In genomic region chr16:89037261-89038152, GRCh38 we compare ENCODE assay signal across 8 cellular contexts. TPM values are rescaled to one million over a fixed set of nuclear protein-coding genes. Genes with fewer than 3 reads are reported as not detected.
DNase-seq lines count a peak whose midpoint lies in the region; ATAC-seq and TF ChIP-seq lines count a peak whose summit lies in the region.

No MANE protein-coding gene starts in this region.

- H3K27ac Mint-ChIP-seq in activated naive CD8-positive, alpha-beta T cell treated with anti-CD3 and anti-CD28 coated beads, Interleukin-2, amount 10 ng/mL, durations not matched to agents 7 days and 5 days, result no peak overlapping the region
- peak overlapping the region in 1 of 7 donors; percentile 22 for H3K27ac Mint-ChIP-seq in CD14-positive monocyte

- no peak overlapping the region for H3K4me3 Mint-ChIP-seq in activated naive CD8-positive, alpha-beta T cell treated with anti-CD3 and anti-CD28 coated beads, Interleukin-2, amount 10 ng/mL, durations not matched to agents 7 days and 5 days
- peak overlapping the region in 1 of 2 donors; percentile 57 for H3K4me3 Mint-ChIP-seq in CD14-positive monocyte

- intact Hi-C loops in CD14-positive monocyte (cut with micrococcal nuclease), result loop anchor here (10.0 kb wide), 1 partner anchor 93 kb away; no protein-coding TSS in a partner anchor

- POLR2A ChIA-PET in activated naive CD8-positive, alpha-beta T cell treated with anti-CD3 and anti-CD28 coated beads, Interleukin-2, amount 10 ng/mL, durations not matched to agents 7 days and 5 days (lab: Charles Lee), result no interaction called here

- H3K36me3 Mint-ChIP-seq in activated naive CD8-positive, alpha-beta T cell treated with anti-CD3 and anti-CD28 coated beads, Interleukin-2, amount 10 ng/mL, durations not matched to agents 7 days and 5 days, result no peaks in the 10 kb centered on the region
- H3K36me3 Mint-ChIP-seq in CD14-positive monocyte, result peaks cover 0 to 6% of the 10 kb centered on the region in 2 donors

- TF ChIP-seq POLR2A in GM18505 (IDR thresholded peaks at IDR 0.05; ENCODE audit: borderline replicate concordance, extremely low read depth, insufficient read depth, insufficient read length), result no peak

- no peak for TF ChIP-seq CTCF in CD14-positive monocyte (IDR thresholded peaks at IDR 0.05)

- H3K27me3 Mint-ChIP-seq in activated naive CD8-positive, alpha-beta T cell treated with anti-CD3 and anti-CD28 coated beads, Interleukin-2, amount 10 ng/mL, durations not matched to agents 7 days and 5 days, result peaks cover 4% of the 10 kb centered on the region
- H3K27me3 Mint-ChIP-seq in CD14-positive monocyte (ENCODE audit: low read depth in 3 of 3), result peaks cover 11 to 20% (median 14%) of the 10 kb centered on the region in 3 donors

- H3K4me1 Mint-ChIP-seq in activated naive CD8-positive, alpha-beta T cell treated with anti-CD3 and anti-CD28 coated beads, Interleukin-2, amount 10 ng/mL, durations not matched to agents 7 days and 5 days, result peaks cover 6% of the 10 kb centered on the region
- H3K4me1 Mint-ChIP-seq in CD14-positive monocyte, result peaks cover 14% of the 10 kb centered on the region

- no peaks in the 10 kb centered on the region for H3K9me3 Mint-ChIP-seq in activated naive CD8-positive, alpha-beta T cell treated with anti-CD3 and anti-CD28 coated beads, Interleukin-2, amount 10 ng/mL, durations not matched to agents 7 days and 5 days
- peaks cover 0 to 3% (median 0%) of the 10 kb centered on the region in 7 donors for H3K9me3 Mint-ChIP-seq in CD14-positive monocyte

- DNase-seq in AG20443 (ENCODE audit: low spot score) (peak; percentile 76), LHCN-M2 (ENCODE audit: low read depth) (peak; percentile 13), left kidney (ENCODE audit: low read depth, low spot score) (peak; percentile 94), CD14-positive monocyte (ENCODE audit: low spot score) (no peak)
- DNase-seq in activated naive CD8-positive, alpha-beta T cell treated with anti-CD3 and anti-CD28 coated beads, Interleukin-2, amount 10 ng/mL, durations not matched to agents 7 days and 5 days, result peak; percentile 58

- ATAC-seq in activated naive CD8-positive, alpha-beta T cell treated with anti-CD3 and anti-CD28 coated beads, Interleukin-2, amount 10 ng/mL, durations not matched to agents 7 days and 5 days (ENCODE audit: low read depth), result peak; percentile 75
- ATAC-seq in GM18505 (IDR thresholded peaks at IDR 0.05; ENCODE audit: unreplicated experiment) (no peak), HG02798 (IDR thresholded peaks at IDR 0.05; ENCODE audit: poor library complexity, unreplicated experiment) (no peak), GM21390 (IDR thresholded peaks at IDR 0.05; ENCODE audit: unreplicated experiment) (no peak)

RNA-seq across cellular contexts. Expression of gene ACSF3, which starts 56.1 kb away (rescaled TPM):
- 18.3 and 18.9 TPM in 2 replicates for total RNA-seq in LHCN-M2 (2014; rRNA removed)
- 11.1 TPM for polyA plus RNA-seq in LHCN-M2 (2012)
- 10 to 100 TPM; 53.0 to 53.7 TPM for total RNA-seq in activated naive CD8-positive, alpha-beta T cell treated with anti-CD3 and anti-CD28 coated beads, Interleukin-2, amount 10 ng/mL, durations not matched to agents 7 days and 5 days
- 10 to 100 TPM; 23.5 to 26.4 TPM for polyA plus RNA-seq in CD14-positive monocyte
